ENCODE assay signal across 1 cellular context in the genomic region with DNA sequence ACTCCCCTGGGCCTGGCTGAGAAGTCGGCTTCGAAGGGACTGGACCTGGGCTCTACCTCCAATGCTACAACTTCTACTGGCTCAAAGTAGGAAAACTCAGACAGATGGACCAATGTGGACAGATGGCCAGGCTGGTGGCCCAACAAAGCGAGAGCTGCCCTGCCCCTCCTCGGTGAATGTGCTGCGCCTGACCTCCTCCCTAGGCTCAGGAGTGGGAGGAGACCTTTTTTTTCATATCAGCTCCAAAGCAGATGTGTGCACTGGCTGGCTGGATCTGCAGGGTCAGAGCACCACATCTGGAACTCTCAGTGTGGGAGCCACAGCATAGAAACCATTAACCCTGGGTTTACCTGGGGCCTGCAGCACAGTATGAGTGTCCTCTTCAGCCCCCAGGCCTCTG.
TF ChIP-seq lines count a peak whose summit lies in the region.

No MANE protein-coding gene starts in this region.

TF ChIP-seq in K562, 482 proteins besides CTCF, POLR2A, EP300 and RAD21 (continued from another document and continues in another):
- TF ChIP-seq, protein P1, sequence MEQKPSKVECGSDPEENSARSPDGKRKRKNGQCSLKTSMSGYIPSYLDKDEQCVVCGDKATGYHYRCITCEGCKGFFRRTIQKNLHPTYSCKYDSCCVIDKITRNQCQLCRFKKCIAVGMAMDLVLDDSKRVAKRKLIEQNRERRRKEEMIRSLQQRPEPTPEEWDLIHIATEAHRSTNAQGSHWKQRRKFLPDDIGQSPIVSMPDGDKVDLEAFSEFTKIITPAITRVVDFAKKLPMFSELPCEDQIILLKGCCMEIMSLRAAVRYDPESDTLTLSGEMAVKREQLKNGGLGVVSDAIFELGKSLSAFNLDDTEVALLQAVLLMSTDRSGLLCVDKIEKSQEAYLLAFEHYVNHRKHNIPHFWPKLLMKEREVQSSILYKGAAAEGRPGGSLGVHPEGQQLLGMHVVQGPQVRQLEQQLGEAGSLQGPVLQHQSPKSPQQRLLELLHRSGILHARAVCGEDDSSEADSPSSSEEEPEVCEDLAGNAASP (IDR thresholded peaks at IDR 0.05), result no peak
- TF ChIP-seq CBX3 (IDR thresholded peaks at IDR 0.05; ENCODE audit: borderline replicate concordance in 1 of 2, low read length in 2 of 2) (peak in 1 of 2 experiments; percentile 57; a peak in 1 of 3 replicates), PHF20 (IDR thresholded peaks at IDR 0.05; ENCODE audit: partially characterized antibody) (no peak), TCF3 (CRISPR knock-in tag; IDR thresholded peaks at IDR 0.05) (peak; percentile 91), ILF3 (IDR thresholded peaks at IDR 0.05; ENCODE audit: borderline replicate concordance) (no peak), ZNF584 (CRISPR knock-in tag; IDR thresholded peaks at IDR 0.05; ENCODE audit: low read depth) (no peak), PCBP1 (IDR thresholded peaks at IDR 0.05; ENCODE audit: low read depth, low read length, poor library complexity, severe bottlenecking) (no peak), TBL1XR1 (IDR thresholded peaks at IDR 0.05; ENCODE audit: low read length in 2 of 2) (0 out of 4 replicates have a peak, but pooled peaks of 1 of the 2 experiments have one; percentile 25), MCM5 (IDR thresholded peaks at IDR 0.05; ENCODE audit: low read depth) (no peak), PML (IDR thresholded peaks at IDR 0.05; ENCODE audit: low read length) (peak; percentile 62; the same call in 1 of the 2 replicates), SRSF9 (IDR thresholded peaks at IDR 0.05; ENCODE audit: borderline replicate concordance, low read depth, low read length) (no peak), ZNF561 (CRISPR knock-in tag; conservative IDR thresholded peaks at IDR 0.05) (no peak), JUND (IDR thresholded peaks at IDR 0.05; ENCODE audit: borderline replicate concordance, low read depth, low read length) (no peak), JUND (tag; IDR thresholded peaks at IDR 0.05; ENCODE audit: borderline replicate concordance, low read depth, low read length) (no peak), FUS (optimal IDR thresholded peaks at IDR 0.05; ENCODE audit: low read depth, low read length) (no peak), ELF4 (CRISPR knock-in tag; IDR thresholded peaks at IDR 0.05) (no peak), TARDBP (IDR thresholded peaks at IDR 0.05) (no peak), NFXL1 (CRISPR knock-in tag; IDR thresholded peaks at IDR 0.05) (no peak), EP400 (IDR thresholded peaks at IDR 0.05) (no peak), POLR2AphosphoS2 (IDR thresholded peaks at IDR 0.05; ENCODE audit: low read length) (no peak), TAF1 (IDR thresholded peaks at IDR 0.05; ENCODE audit: control insufficient read depth, extremely low read depth, insufficient read depth, low read length, severe bottlenecking) (peak; percentile 23), PHF21A (IDR thresholded peaks at IDR 0.05; ENCODE audit: borderline replicate concordance, low read depth) (no peak), HDGF (IDR thresholded peaks at IDR 0.05) (no peak), PYGO2 (tag; IDR thresholded peaks at IDR 0.05) (no peak), SLC30A9 (CRISPR knock-in tag; IDR thresholded peaks at IDR 0.05) (no peak), ZKSCAN1 (IDR thresholded peaks at IDR 0.05; ENCODE audit: low read depth, low read length) (peak; percentile 35; the same call in 1 of the 2 replicates), ZNF41 (CRISPR knock-in tag; conservative IDR thresholded peaks at IDR 0.05) (no peak)
- TF ChIP-seq, protein P2, sequence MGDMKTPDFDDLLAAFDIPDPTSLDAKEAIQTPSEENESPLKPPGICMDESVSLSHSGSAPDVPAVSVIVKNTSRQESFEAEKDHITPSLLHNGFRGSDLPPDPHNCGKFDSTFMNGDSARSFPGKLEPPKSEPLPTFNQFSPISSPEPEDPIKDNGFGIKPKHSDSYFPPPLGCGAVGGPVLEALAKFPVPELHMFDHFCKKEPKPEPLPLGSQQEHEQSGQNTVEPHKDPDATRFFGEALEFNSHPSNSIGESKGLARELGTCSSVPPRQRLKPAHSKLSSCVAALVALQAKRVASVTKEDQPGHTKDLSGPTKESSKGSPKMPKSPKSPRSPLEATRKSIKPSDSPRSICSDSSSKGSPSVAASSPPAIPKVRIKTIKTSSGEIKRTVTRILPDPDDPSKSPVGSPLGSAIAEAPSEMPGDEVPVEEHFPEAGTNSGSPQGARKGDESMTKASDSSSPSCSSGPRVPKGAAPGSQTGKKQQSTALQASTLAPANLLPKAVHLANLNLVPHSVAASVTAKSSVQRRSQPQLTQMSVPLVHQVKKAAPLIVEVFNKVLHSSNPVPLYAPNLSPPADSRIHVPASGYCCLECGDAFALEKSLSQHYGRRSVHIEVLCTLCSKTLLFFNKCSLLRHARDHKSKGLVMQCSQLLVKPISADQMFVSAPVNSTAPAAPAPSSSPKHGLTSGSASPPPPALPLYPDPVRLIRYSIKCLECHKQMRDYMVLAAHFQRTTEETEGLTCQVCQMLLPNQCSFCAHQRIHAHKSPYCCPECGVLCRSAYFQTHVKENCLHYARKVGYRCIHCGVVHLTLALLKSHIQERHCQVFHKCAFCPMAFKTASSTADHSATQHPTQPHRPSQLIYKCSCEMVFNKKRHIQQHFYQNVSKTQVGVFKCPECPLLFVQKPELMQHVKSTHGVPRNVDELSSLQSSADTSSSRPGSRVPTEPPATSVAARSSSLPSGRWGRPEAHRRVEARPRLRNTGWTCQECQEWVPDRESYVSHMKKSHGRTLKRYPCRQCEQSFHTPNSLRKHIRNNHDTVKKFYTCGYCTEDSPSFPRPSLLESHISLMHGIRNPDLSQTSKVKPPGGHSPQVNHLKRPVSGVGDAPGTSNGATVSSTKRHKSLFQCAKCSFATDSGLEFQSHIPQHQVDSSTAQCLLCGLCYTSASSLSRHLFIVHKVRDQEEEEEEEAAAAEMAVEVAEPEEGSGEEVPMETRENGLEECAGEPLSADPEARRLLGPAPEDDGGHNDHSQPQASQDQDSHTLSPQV (IDR thresholded peaks at IDR 0.05), result no peak
- TF ChIP-seq, protein P3, sequence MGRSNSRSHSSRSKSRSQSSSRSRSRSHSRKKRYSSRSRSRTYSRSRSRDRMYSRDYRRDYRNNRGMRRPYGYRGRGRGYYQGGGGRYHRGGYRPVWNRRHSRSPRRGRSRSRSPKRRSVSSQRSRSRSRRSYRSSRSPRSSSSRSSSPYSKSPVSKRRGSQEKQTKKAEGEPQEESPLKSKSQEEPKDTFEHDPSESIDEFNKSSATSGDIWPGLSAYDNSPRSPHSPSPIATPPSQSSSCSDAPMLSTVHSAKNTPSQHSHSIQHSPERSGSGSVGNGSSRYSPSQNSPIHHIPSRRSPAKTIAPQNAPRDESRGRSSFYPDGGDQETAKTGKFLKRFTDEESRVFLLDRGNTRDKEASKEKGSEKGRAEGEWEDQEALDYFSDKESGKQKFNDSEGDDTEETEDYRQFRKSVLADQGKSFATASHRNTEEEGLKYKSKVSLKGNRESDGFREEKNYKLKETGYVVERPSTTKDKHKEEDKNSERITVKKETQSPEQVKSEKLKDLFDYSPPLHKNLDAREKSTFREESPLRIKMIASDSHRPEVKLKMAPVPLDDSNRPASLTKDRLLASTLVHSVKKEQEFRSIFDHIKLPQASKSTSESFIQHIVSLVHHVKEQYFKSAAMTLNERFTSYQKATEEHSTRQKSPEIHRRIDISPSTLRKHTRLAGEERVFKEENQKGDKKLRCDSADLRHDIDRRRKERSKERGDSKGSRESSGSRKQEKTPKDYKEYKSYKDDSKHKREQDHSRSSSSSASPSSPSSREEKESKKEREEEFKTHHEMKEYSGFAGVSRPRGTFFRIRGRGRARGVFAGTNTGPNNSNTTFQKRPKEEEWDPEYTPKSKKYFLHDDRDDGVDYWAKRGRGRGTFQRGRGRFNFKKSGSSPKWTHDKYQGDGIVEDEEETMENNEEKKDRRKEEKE (IDR thresholded peaks at IDR 0.05; ENCODE audit: borderline replicate concordance in 1 of 2, control insufficient read depth in 1 of 2, low read depth in 2 of 2, low read length in 1 of 2), result no peak
- TF ChIP-seq, protein P4, sequence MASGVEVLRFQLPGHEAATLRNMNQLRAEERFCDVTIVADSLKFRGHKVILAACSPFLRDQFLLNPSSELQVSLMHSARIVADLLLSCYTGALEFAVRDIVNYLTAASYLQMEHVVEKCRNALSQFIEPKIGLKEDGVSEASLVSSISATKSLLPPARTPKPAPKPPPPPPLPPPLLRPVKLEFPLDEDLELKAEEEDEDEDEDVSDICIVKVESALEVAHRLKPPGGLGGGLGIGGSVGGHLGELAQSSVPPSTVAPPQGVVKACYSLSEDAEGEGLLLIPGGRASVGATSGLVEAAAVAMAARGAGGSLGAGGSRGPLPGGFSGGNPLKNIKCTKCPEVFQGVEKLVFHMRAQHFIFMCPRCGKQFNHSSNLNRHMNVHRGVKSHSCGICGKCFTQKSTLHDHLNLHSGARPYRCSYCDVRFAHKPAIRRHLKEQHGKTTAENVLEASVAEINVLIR (CRISPR knock-in tag; IDR thresholded peaks at IDR 0.05), result no peak
- TF ChIP-seq, protein P5, sequence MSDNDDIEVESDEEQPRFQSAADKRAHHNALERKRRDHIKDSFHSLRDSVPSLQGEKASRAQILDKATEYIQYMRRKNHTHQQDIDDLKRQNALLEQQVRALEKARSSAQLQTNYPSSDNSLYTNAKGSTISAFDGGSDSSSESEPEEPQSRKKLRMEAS (CRISPR knock-in tag; IDR thresholded peaks at IDR 0.05), result peak; percentile 58
- TF ChIP-seq, protein P6, sequence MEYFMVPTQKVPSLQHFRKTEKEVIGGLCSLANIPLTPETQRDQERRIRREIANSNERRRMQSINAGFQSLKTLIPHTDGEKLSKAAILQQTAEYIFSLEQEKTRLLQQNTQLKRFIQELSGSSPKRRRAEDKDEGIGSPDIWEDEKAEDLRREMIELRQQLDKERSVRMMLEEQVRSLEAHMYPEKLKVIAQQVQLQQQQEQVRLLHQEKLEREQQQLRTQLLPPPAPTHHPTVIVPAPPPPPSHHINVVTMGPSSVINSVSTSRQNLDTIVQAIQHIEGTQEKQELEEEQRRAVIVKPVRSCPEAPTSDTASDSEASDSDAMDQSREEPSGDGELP (CRISPR knock-in tag; IDR thresholded peaks at IDR 0.05; ENCODE audit: borderline replicate concordance), result peak; percentile 74
- TF ChIP-seq, protein P7, sequence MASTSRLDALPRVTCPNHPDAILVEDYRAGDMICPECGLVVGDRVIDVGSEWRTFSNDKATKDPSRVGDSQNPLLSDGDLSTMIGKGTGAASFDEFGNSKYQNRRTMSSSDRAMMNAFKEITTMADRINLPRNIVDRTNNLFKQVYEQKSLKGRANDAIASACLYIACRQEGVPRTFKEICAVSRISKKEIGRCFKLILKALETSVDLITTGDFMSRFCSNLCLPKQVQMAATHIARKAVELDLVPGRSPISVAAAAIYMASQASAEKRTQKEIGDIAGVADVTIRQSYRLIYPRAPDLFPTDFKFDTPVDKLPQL (IDR thresholded peaks at IDR 0.05; ENCODE audit: extremely low read depth, insufficient read length), result no peak
- TF ChIP-seq, protein P8, sequence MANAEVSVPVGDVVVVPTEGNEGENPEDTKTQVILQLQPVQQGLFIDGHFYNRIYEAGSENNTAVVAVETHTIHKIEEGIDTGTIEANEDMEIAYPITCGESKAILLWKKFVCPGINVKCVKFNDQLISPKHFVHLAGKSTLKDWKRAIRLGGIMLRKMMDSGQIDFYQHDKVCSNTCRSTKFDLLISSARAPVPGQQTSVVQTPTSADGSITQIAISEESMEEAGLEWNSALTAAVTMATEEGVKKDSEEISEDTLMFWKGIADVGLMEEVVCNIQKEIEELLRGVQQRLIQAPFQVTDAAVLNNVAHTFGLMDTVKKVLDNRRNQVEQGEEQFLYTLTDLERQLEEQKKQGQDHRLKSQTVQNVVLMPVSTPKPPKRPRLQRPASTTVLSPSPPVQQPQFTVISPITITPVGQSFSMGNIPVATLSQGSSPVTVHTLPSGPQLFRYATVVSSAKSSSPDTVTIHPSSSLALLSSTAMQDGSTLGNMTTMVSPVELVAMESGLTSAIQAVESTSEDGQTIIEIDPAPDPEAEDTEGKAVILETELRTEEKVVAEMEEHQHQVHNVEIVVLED (CRISPR knock-in tag; IDR thresholded peaks at IDR 0.05), result no peak
- TF ChIP-seq, protein P9, sequence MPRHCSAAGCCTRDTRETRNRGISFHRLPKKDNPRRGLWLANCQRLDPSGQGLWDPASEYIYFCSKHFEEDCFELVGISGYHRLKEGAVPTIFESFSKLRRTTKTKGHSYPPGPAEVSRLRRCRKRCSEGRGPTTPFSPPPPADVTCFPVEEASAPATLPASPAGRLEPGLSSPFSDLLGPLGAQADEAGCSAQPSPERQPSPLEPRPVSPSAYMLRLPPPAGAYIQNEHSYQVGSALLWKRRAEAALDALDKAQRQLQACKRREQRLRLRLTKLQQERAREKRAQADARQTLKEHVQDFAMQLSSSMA (CRISPR knock-in tag; IDR thresholded peaks at IDR 0.05), result no peak
- TF ChIP-seq, protein P10, sequence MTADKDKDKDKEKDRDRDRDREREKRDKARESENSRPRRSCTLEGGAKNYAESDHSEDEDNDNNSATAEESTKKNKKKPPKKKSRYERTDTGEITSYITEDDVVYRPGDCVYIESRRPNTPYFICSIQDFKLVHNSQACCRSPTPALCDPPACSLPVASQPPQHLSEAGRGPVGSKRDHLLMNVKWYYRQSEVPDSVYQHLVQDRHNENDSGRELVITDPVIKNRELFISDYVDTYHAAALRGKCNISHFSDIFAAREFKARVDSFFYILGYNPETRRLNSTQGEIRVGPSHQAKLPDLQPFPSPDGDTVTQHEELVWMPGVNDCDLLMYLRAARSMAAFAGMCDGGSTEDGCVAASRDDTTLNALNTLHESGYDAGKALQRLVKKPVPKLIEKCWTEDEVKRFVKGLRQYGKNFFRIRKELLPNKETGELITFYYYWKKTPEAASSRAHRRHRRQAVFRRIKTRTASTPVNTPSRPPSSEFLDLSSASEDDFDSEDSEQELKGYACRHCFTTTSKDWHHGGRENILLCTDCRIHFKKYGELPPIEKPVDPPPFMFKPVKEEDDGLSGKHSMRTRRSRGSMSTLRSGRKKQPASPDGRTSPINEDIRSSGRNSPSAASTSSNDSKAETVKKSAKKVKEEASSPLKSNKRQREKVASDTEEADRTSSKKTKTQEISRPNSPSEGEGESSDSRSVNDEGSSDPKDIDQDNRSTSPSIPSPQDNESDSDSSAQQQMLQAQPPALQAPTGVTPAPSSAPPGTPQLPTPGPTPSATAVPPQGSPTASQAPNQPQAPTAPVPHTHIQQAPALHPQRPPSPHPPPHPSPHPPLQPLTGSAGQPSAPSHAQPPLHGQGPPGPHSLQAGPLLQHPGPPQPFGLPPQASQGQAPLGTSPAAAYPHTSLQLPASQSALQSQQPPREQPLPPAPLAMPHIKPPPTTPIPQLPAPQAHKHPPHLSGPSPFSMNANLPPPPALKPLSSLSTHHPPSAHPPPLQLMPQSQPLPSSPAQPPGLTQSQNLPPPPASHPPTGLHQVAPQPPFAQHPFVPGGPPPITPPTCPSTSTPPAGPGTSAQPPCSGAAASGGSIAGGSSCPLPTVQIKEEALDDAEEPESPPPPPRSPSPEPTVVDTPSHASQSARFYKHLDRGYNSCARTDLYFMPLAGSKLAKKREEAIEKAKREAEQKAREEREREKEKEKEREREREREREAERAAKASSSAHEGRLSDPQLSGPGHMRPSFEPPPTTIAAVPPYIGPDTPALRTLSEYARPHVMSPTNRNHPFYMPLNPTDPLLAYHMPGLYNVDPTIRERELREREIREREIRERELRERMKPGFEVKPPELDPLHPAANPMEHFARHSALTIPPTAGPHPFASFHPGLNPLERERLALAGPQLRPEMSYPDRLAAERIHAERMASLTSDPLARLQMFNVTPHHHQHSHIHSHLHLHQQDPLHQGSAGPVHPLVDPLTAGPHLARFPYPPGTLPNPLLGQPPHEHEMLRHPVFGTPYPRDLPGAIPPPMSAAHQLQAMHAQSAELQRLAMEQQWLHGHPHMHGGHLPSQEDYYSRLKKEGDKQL (CRISPR knock-in tag; IDR thresholded peaks at IDR 0.05; ENCODE audit: borderline replicate concordance), result no peak
